33 cellular contexts compared by ENCODE assay signal in genomic region chr4:176241703-176242102, GRCh38. TPM values are rescaled to one million over a fixed set of nuclear protein-coding genes. Genes with fewer than 3 reads are reported as not detected.
"Had no signal": no experiment of that assay in that cellular context is flagged by ENCODE, and none has a peak within 500 bp of the region (broad histone marks: within the 10 kb centered on the region; RNA-seq: fewer than 3 reads in every experiment).

No MANE protein-coding gene starts in this region.

- H3K27ac ChIP-seq: brain microvascular endothelial cell, KMS-11, Peyer's patch, RWPE1, WERI-Rb-1 had no signal

- H3K27me3 ChIP-seq: brain microvascular endothelial cell, Peyer's patch had no signal

- DNase-seq: activated CD4-positive, alpha-beta memory T cell treated with anti-CD3 and anti-CD28 coated beads for 36 hours; activated CD4-positive, alpha-beta T cell treated with anti-CD3 and anti-CD28 coated beads, Interleukin-2, amount 50 U/mL, for 1 hour; activated CD4-positive, CD25-positive, alpha-beta regulatory T cell; activated CD8-positive, alpha-beta memory T cell treated with anti-CD3 and anti-CD28 coated beads, Interleukin-2, amount 50 U/mL, for 4 hours; activated naive CD4-positive, alpha-beta T cell; activated naive CD4-positive, alpha-beta T cell treated with anti-CD3 and anti-CD28 coated beads, Interleukin-2, amount 50 U/mL, for 16 hours; activated naive CD8-positive, alpha-beta T cell treated with anti-CD3 and anti-CD28 coated beads for 36 hours; activated T-cell treated with anti-CD3 and anti-CD28 coated beads for 4 hours; activated T-cell treated with anti-CD3 and anti-CD28 coated beads, Interleukin-2, amount 50 U/mL, for 4 hours; amniotic stem cell; aorta; brain microvascular endothelial cell; MM.1S; MV-4-11; NCI-H1092; NCI-H1436 treated with DMSO at 0.1 percent for 48 hours; NCI-H1694 treated with DMSO at 0.1 percent for 48 hours; NCI-H2029; NCI-H345; NCI-H524 treated with DMSO at 0.1 percent for 48 hours; NK-92 treated with Interleukin-12 subunit alpha and Interleukin-12 subunit beta, amount 100 ng/mL, for 24 hours; PC-3; Peyer's patch; SIG-M5; SW 1271; T-helper 1 cell; T-helper 2 cell; T-helper 9 cell; WERI-Rb-1 had no signal

- H3K9ac ChIP-seq: KMS-11 had no signal

- H3K4me2 ChIP-seq: KMS-11 had no signal

- H3K4me3 ChIP-seq: Peyer's patch had no signal

- H3K4me1 ChIP-seq: Peyer's patch had no signal

- H3K36me3 ChIP-seq: brain microvascular endothelial cell, Peyer's patch, WERI-Rb-1 had no signal

- ATAC-seq: activated T-cell treated with anti-CD3 and anti-CD28 coated beads, Interleukin-2, amount 50 U/mL, for 4 hours; PC-3; Right ventricle myocardium inferior had no signal

- H3K9me3 ChIP-seq: Peyer's patch had no signal

RNA-seq across cellular contexts. Expression of gene ASB5, which starts 27.3 kb away (rescaled TPM):
- total RNA-seq: activated CD4-positive, alpha-beta memory T cell treated with anti-CD3 and anti-CD28 coated beads for 36 hours; activated naive CD8-positive, alpha-beta T cell treated with anti-CD3 and anti-CD28 coated beads for 36 hours; activated T-cell treated with anti-CD3 and anti-CD28 coated beads, Interleukin-2, amount 50 U/mL, for 4 hours; activated T-helper 1 cell treated with anti-CD3 and anti-CD28 coated beads, Interleukin-12 subunit alpha, Interleukin-12 subunit beta, Interleukin-2, Interleukin-4 antibody, amounts not matched to agents 30 ng/mL and 10 ng/mL and 1 ng/mL, durations not matched to agents 14 hours and 24 hours and 36 hours; aorta; PC-3; Peyer's patch had no signal

RNA-seq across cellular contexts. Expression of gene SPATA4, which starts 46.3 kb away (rescaled TPM):
- total RNA-seq: activated CD4-positive, alpha-beta memory T cell treated with anti-CD3 and anti-CD28 coated beads for 36 hours; activated naive CD8-positive, alpha-beta T cell treated with anti-CD3 and anti-CD28 coated beads for 36 hours; activated T-cell treated with anti-CD3 and anti-CD28 coated beads, Interleukin-2, amount 50 U/mL, for 4 hours; activated T-helper 1 cell treated with anti-CD3 and anti-CD28 coated beads, Interleukin-12 subunit alpha, Interleukin-12 subunit beta, Interleukin-2, Interleukin-4 antibody, amounts not matched to agents 30 ng/mL and 10 ng/mL and 1 ng/mL, durations not matched to agents 14 hours and 24 hours and 36 hours; aorta; Peyer's patch; Right ventricle myocardium inferior had no signal
- polyA plus RNA-seq: aorta had no signal
